Comparison of ENCODE assay signal across 1 cellular context in the genomic region with DNA sequence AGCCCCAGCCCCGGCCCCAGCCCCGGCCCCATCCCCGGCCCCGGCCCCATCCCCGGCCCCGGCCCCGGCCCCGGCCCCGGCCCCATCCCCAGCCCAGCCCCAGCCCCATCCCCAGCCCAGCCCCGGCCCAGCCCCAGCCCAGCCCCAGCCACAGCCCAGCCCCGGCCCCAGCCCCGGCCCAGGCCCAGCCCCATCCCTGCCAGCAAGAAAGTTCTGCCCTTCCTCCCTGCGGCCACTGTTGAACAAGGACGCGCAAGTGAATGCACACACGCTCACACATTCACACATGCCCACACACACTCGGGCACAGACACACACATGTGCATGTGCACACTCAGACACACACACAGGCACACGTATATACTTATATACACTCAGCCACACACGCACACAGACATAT.
TF ChIP-seq lines count a peak whose summit lies in the region.

No MANE protein-coding gene starts in this region.

TF ChIP-seq in H1, 55 proteins besides CTCF, POLR2A, EP300 and RAD21:
- TF ChIP-seq, protein P1, sequence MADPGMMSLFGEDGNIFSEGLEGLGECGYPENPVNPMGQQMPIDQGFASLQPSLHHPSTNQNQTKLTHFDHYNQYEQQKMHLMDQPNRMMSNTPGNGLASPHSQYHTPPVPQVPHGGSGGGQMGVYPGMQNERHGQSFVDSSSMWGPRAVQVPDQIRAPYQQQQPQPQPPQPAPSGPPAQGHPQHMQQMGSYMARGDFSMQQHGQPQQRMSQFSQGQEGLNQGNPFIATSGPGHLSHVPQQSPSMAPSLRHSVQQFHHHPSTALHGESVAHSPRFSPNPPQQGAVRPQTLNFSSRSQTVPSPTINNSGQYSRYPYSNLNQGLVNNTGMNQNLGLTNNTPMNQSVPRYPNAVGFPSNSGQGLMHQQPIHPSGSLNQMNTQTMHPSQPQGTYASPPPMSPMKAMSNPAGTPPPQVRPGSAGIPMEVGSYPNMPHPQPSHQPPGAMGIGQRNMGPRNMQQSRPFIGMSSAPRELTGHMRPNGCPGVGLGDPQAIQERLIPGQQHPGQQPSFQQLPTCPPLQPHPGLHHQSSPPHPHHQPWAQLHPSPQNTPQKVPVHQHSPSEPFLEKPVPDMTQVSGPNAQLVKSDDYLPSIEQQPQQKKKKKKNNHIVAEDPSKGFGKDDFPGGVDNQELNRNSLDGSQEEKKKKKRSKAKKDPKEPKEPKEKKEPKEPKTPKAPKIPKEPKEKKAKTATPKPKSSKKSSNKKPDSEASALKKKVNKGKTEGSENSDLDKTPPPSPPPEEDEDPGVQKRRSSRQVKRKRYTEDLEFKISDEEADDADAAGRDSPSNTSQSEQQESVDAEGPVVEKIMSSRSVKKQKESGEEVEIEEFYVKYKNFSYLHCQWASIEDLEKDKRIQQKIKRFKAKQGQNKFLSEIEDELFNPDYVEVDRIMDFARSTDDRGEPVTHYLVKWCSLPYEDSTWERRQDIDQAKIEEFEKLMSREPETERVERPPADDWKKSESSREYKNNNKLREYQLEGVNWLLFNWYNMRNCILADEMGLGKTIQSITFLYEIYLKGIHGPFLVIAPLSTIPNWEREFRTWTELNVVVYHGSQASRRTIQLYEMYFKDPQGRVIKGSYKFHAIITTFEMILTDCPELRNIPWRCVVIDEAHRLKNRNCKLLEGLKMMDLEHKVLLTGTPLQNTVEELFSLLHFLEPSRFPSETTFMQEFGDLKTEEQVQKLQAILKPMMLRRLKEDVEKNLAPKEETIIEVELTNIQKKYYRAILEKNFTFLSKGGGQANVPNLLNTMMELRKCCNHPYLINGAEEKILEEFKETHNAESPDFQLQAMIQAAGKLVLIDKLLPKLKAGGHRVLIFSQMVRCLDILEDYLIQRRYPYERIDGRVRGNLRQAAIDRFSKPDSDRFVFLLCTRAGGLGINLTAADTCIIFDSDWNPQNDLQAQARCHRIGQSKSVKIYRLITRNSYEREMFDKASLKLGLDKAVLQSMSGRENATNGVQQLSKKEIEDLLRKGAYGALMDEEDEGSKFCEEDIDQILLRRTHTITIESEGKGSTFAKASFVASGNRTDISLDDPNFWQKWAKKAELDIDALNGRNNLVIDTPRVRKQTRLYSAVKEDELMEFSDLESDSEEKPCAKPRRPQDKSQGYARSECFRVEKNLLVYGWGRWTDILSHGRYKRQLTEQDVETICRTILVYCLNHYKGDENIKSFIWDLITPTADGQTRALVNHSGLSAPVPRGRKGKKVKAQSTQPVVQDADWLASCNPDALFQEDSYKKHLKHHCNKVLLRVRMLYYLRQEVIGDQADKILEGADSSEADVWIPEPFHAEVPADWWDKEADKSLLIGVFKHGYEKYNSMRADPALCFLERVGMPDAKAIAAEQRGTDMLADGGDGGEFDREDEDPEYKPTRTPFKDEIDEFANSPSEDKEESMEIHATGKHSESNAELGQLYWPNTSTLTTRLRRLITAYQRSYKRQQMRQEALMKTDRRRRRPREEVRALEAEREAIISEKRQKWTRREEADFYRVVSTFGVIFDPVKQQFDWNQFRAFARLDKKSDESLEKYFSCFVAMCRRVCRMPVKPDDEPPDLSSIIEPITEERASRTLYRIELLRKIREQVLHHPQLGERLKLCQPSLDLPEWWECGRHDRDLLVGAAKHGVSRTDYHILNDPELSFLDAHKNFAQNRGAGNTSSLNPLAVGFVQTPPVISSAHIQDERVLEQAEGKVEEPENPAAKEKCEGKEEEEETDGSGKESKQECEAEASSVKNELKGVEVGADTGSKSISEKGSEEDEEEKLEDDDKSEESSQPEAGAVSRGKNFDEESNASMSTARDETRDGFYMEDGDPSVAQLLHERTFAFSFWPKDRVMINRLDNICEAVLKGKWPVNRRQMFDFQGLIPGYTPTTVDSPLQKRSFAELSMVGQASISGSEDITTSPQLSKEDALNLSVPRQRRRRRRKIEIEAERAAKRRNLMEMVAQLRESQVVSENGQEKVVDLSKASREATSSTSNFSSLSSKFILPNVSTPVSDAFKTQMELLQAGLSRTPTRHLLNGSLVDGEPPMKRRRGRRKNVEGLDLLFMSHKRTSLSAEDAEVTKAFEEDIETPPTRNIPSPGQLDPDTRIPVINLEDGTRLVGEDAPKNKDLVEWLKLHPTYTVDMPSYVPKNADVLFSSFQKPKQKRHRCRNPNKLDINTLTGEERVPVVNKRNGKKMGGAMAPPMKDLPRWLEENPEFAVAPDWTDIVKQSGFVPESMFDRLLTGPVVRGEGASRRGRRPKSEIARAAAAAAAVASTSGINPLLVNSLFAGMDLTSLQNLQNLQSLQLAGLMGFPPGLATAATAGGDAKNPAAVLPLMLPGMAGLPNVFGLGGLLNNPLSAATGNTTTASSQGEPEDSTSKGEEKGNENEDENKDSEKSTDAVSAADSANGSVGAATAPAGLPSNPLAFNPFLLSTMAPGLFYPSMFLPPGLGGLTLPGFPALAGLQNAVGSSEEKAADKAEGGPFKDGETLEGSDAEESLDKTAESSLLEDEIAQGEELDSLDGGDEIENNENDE (IDR thresholded peaks at IDR 0.05; ENCODE audit: insufficient replicate concordance, low read length), result no peak
- TF ChIP-seq SIRT6 (IDR thresholded peaks at IDR 0.05; ENCODE audit: low read length), result no peak
- no peak for TF ChIP-seq KDM4A (IDR thresholded peaks at IDR 0.05; ENCODE audit: low read depth, low read length, severe bottlenecking)
- TF ChIP-seq CEBPB (IDR thresholded peaks at IDR 0.05; ENCODE audit: low read depth, low read length), result no peak
- no peak for TF ChIP-seq GTF2F1 (IDR thresholded peaks at IDR 0.05; ENCODE audit: borderline replicate concordance, low read depth, low read length)
